In the genomic region with DNA sequence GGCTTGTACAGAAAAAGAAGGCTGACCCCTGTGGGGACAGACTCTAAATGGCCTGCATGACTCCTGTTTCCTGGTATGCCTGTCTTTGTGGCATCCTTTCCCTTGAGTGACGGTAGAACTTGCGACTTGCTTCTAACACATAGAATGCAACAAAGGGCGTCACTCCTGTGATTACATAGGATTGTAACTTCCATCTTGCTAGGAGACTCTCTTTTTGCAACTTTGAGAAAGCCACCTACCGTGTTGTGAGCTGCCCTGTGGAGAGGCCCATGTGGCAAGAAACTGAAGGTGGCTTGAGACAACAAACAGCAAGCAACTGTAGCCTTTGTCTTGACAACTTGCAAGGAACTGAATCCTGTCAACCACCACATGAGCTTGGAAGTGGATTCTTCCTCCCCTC, we compare ENCODE assay signal across 1 cellular context.
TF ChIP-seq lines count a peak whose summit lies in the region.

No MANE protein-coding gene starts in this region.

TF ChIP-seq in GM23338, 12 proteins besides CTCF, POLR2A, EP300 and RAD21 (continued from another document):
- no peak for TF ChIP-seq ZNF462 (CRISPR knock-in tag; IDR thresholded peaks at IDR 0.05)
